Comparison of ENCODE assay signal across 17 cellular contexts in the genomic region with DNA sequence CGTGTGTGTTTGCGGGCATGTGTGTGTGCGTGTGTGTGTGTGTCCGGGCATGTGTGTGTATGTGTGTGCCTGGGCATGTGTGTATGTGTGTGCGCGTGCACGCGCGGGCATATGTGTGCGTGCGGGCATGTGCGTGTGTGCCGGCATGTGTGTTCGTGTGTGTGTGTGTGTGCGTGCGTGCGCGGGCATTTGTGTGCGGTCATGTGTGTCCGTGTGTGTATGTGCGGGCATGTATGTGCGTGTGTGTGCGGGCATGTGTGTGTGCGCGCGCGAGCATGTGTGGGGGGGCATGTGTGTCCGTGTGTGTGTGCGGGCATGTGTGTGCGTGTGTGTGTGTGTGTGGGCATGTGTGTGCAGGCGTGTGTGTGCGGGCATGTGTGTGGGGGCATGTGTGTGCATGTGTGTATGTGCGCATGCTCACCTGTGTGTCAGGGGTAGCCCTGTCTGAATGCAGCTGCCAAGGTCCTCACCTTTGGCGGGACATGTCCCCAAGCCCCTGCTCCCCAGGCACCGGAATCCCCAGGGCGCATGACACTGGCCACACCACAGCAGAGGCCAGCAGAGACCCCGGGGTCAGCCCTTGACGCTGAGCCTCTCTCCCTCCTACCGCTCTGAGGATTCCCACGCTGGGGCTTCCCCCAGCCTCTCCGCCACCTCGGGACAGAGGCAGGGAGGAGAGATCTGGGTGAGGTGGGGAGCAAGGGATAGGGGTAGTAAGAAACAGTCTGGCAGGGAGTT.
DNase-seq lines count a peak whose midpoint lies in the region; ATAC-seq and TF ChIP-seq lines count a peak whose summit lies in the region.
"Had no signal": no experiment of that assay in that cellular context is flagged by ENCODE, and none has a peak within 500 bp of the region (broad histone marks: within the 10 kb centered on the region; RNA-seq: fewer than 3 reads in every experiment).

No MANE protein-coding gene starts in this region.

- H3K27ac Mint-ChIP-seq in T-cell: no peak overlapping the region
- H3K27ac Mint-ChIP-seq: activated CD4-positive, alpha-beta T cell treated with anti-CD3 and anti-CD28 coated beads for 36 hours; activated naive CD4-positive, alpha-beta T cell treated with anti-CD3 and anti-CD28 coated beads, Interleukin-2, amount 10 ng/mL, durations not matched to agents 7 days and 5 days had no signal

- no peaks in the 10 kb centered on the region for H3K36me3 Mint-ChIP-seq in T-cell
- H3K36me3 Mint-ChIP-seq: activated naive CD4-positive, alpha-beta T cell treated with anti-CD3 and anti-CD28 coated beads, Interleukin-2, amount 10 ng/mL, durations not matched to agents 7 days and 5 days had no signal

- TF ChIP-seq EP300 in gastroesophageal sphincter (IDR thresholded peaks at IDR 0.05) (no peak), sigmoid colon (IDR thresholded peaks at IDR 0.05) (no peak)

- TF ChIP-seq CTCF in RWPE1 (conservative IDR thresholded peaks at IDR 0.05; ENCODE audit: low read depth): no peak
- TF ChIP-seq CTCF in gastroesophageal sphincter (IDR thresholded peaks at IDR 0.05): no peak
- TF ChIP-seq CTCF in sigmoid colon (IDR thresholded peaks at IDR 0.05): no peak
- no peak for TF ChIP-seq CTCF in omental fat pad (IDR thresholded peaks at IDR 0.05)

- H3K4me3 Mint-ChIP-seq in T-cell: no peak overlapping the region
- H3K4me3 Mint-ChIP-seq: activated CD4-positive, alpha-beta T cell treated with anti-CD3 and anti-CD28 coated beads for 36 hours; activated naive CD4-positive, alpha-beta T cell treated with anti-CD3 and anti-CD28 coated beads, Interleukin-2, amount 10 ng/mL, durations not matched to agents 7 days and 5 days had no signal

- DNase-seq in RWPE1 (ENCODE audit: low spot score) (no peak), sigmoid colon (no peak), T-cell (no peak), omental fat pad (ENCODE audit: low spot score) (no peak), NCI-H2171 treated with DMSO at 0.1 percent for 48 hours (lab: John Stamatoyannopoulos, UW) (no peak)
- DNase-seq in effector CD4-positive, alpha-beta T cell: no peak
- DNase-seq: activated CD4-positive, alpha-beta T cell treated with anti-CD3 and anti-CD28 coated beads for 36 hours; activated naive CD4-positive, alpha-beta T cell treated with anti-CD3 and anti-CD28 coated beads, Interleukin-2, amount 10 ng/mL, durations not matched to agents 7 days and 5 days; MM.1S; mucosa of descending colon; NCI-H2081 treated with DMSO at 0.1 percent for 48 hours; testis had no signal

- WGBS in gastroesophageal sphincter (ENCODE audit: low coverage in 1 of 2), 2 donors: 89% methylated on average over 16 of the region's 42 CpGs; no CpG with 5 or more reads in 1 of the 2 donors
- WGBS in sigmoid colon, 2 donors: 93 to 94% methylated on average over 42 of the region's 42 CpGs

- no peaks in the 10 kb centered on the region for H3K27me3 Mint-ChIP-seq in T-cell
- H3K27me3 Mint-ChIP-seq: activated CD4-positive, alpha-beta T cell treated with anti-CD3 and anti-CD28 coated beads for 36 hours had no signal

- no peaks in the 10 kb centered on the region for H3K9me3 Mint-ChIP-seq in T-cell

- H3K9ac ChIP-seq in BLaER1: no peak overlapping the region

- H4K20me1 ChIP-seq in BLaER1: no peaks in the 10 kb centered on the region

- CTCF ChIA-PET in RWPE1 (lab: Yijun Ruan, JAX) (no interaction called here), T-cell (lab: Charles Lee) (no interaction called here)

- H3K27me3 ChIP-seq in BLaER1: no peaks in the 10 kb centered on the region
- H3K27me3 ChIP-seq in gastroesophageal sphincter: no peaks in the 10 kb centered on the region
- no peaks in the 10 kb centered on the region for H3K27me3 ChIP-seq in sigmoid colon
- H3K27me3 ChIP-seq: breast epithelium, testis had no signal

- H3K4me3 ChIP-seq in BLaER1 (no peak overlapping the region), gastroesophageal sphincter (peak overlapping the region in 1 of 2 donors; percentile 28), sigmoid colon (no peak overlapping the region)
- H3K4me3 ChIP-seq: HAP-1, mucosa of descending colon, testis had no signal

- H3K9me3 ChIP-seq in BLaER1 (no peaks in the 10 kb centered on the region), gastroesophageal sphincter (no peaks in the 10 kb centered on the region), sigmoid colon (no peaks in the 10 kb centered on the region)
- H3K9me3 ChIP-seq: breast epithelium, HAP-1, mucosa of descending colon, testis had no signal

- POLR2A ChIA-PET in RWPE1 (lab: Yijun Ruan, JAX; ENCODE audit: low non-redundant PET): no interaction called here
- POLR2A ChIA-PET in T-cell (lab: Charles Lee): no interaction called here

- TF ChIP-seq POLR2A in gastroesophageal sphincter (IDR thresholded peaks at IDR 0.05) (no peak), sigmoid colon (IDR thresholded peaks at IDR 0.05) (no peak)

- H3K27ac ChIP-seq in BLaER1 (peak overlapping the region; percentile 30; the same call in 1 of the 2 replicates), RWPE1 (peak overlapping the region; percentile 10; the same call in 1 of the 2 replicates), gastroesophageal sphincter (peak overlapping the region; percentile 54 to 81 (median 77)), sigmoid colon (peak overlapping the region; percentile 74 to 93 (median 78))

- intact Hi-C loops in sigmoid colon (cut with DNase I): no loop called here

- H3K4me1 ChIP-seq in BLaER1 (peaks cover 70% of the 10 kb centered on the region), gastroesophageal sphincter (peaks cover 0 to 80% (median 25%) of the 10 kb centered on the region in 3 donors), sigmoid colon (peaks cover 0 to 64% (median 54%) of the 10 kb centered on the region in 4 donors)

- ATAC-seq in gastroesophageal sphincter (no peak), T-cell (replicated peaks in 1 of 4) (no peak), omental fat pad (ENCODE audit: low FRiP score) (no peak)
- ATAC-seq: activated CD4-positive, alpha-beta T cell treated with anti-CD3 and anti-CD28 coated beads for 36 hours; left lobe of liver had no signal

- H3K36me3 ChIP-seq in BLaER1 (no peaks in the 10 kb centered on the region), gastroesophageal sphincter (no peaks in the 10 kb centered on the region), sigmoid colon (no peaks in the 10 kb centered on the region)
- H3K36me3 ChIP-seq: breast epithelium, HAP-1 had no signal

- H3K4me1 Mint-ChIP-seq in T-cell: no peaks in the 10 kb centered on the region

- H3K4me2 ChIP-seq in BLaER1: peak overlapping the region; percentile 75

Comparison
In these comparisons a context has a peak if more than half of its experiments do, and no peak if none do; other contexts are left out.
1. H3K27ac ChIP-seq: peak in every context shown above with its lines; median percentile 78 in sigmoid colon; 77 in gastroesophageal sphincter; 30 in BLaER1; 10 in RWPE1.